In genomic region chr5:75951158-75951557, GRCh38 we compare ENCODE assay signal across 19 cellular contexts.
"Had no signal": no experiment of that assay in that cellular context is flagged by ENCODE, and none has a peak within 500 bp of the region (broad histone marks: within the 10 kb centered on the region; RNA-seq: fewer than 3 reads in every experiment).

No MANE protein-coding gene starts in this region.

- H3K27ac Mint-ChIP-seq: activated B cell treated with CpG ODN at 0.5 μM for 24 hours; activated CD4-positive, alpha-beta T cell treated with anti-CD3 and anti-CD28 coated beads, Interleukin-2, amount 10 ng/mL, durations not matched to agents 24 days and 14 days; activated naive CD4-positive, alpha-beta T cell treated with anti-CD3 and anti-CD28 coated beads, Interleukin-2, amount 50 U/mL, for 72 hours; activated T-cell treated with anti-CD3 and anti-CD28 coated beads, Interleukin-2, amount 50 U/mL, for 72 hours; dendritic cell treated with granulocyte-macrophage colony-stimulating factor and Interleukin-4, amounts not matched to agents 40 ng/mL and 50 ng/mL, for 4 days; effector memory CD8-positive, alpha-beta T cell; nephron had no signal

- H3K9me3 ChIP-seq: gastrocnemius medialis, right atrium auricular region, uterus had no signal

- H3K9me3 Mint-ChIP-seq: activated CD4-positive, alpha-beta T cell treated with anti-CD3 and anti-CD28 coated beads, Interleukin-2, amount 10 ng/mL, durations not matched to agents 24 days and 14 days had no signal

- H3K4me3 Mint-ChIP-seq: activated B cell treated with CpG ODN at 0.5 μM for 24 hours; activated CD4-positive, alpha-beta T cell treated with anti-CD3 and anti-CD28 coated beads, Interleukin-2, amount 10 ng/mL, durations not matched to agents 24 days and 14 days; activated T-cell treated with anti-CD3 and anti-CD28 coated beads, Interleukin-2, amount 50 U/mL, for 72 hours; central memory CD8-positive, alpha-beta T cell; dendritic cell treated with granulocyte-macrophage colony-stimulating factor and Interleukin-4, amounts not matched to agents 40 ng/mL and 50 ng/mL, for 4 days; effector memory CD8-positive, alpha-beta T cell; nephron had no signal

- H3K36me3 Mint-ChIP-seq: activated naive CD4-positive, alpha-beta T cell treated with anti-CD3 and anti-CD28 coated beads, Interleukin-2, amount 50 U/mL, for 72 hours had no signal

- H3K27me3 Mint-ChIP-seq: activated B cell treated with CpG ODN at 0.5 μM for 24 hours; activated CD4-positive, alpha-beta T cell treated with anti-CD3 and anti-CD28 coated beads, Interleukin-2, amount 10 ng/mL, durations not matched to agents 24 days and 14 days; dendritic cell treated with granulocyte-macrophage colony-stimulating factor and Interleukin-4, amounts not matched to agents 40 ng/mL and 50 ng/mL, for 4 days had no signal

- H3K4me3 ChIP-seq: gastrocnemius medialis, right atrium auricular region, tibial nerve, uterus had no signal

- DNase-seq: activated B cell treated with CpG ODN at 0.5 μM for 24 hours; activated CD4-positive, alpha-beta T cell treated with anti-CD3 and anti-CD28 coated beads, Interleukin-2, amount 10 ng/mL, durations not matched to agents 24 days and 14 days; activated CD8-positive, alpha-beta memory T cell treated with anti-CD3 and anti-CD28 coated beads, Interleukin-2, amount 50 U/mL, for 48 hours; activated gamma-delta T cell; activated T-cell treated with anti-CD3 and anti-CD28 coated beads, Interleukin-2, amount 50 U/mL, for 72 hours; brain microvascular endothelial cell; effector memory CD8-positive, alpha-beta T cell; gastrocnemius medialis; stimulated activated CD4-positive, alpha-beta T cell treated with anti-CD3 and anti-CD28 coated beads, Interleukin-15, amount 100 ng/mL, for 24 hours; stimulated activated CD4-positive, alpha-beta T cell treated with anti-CD3 and anti-CD28 coated beads, Interleukin-4, amount 100 ng/mL, for 24 hours; stimulated activated naive CD4-positive, alpha-beta T cell; uterus had no signal

- H3K27me3 ChIP-seq: brain microvascular endothelial cell, gastrocnemius medialis, right atrium auricular region, tibial nerve, uterus had no signal

- H3K36me3 ChIP-seq: brain microvascular endothelial cell, gastrocnemius medialis, right atrium auricular region, tibial nerve, uterus had no signal

- H3K4me1 Mint-ChIP-seq: activated B cell treated with CpG ODN at 0.5 μM for 24 hours; activated CD4-positive, alpha-beta T cell treated with anti-CD3 and anti-CD28 coated beads, Interleukin-2, amount 10 ng/mL, durations not matched to agents 24 days and 14 days; central memory CD8-positive, alpha-beta T cell; nephron had no signal

- H3K27ac ChIP-seq: brain microvascular endothelial cell, epithelial cell of prostate, gastrocnemius medialis, right atrium auricular region, tibial nerve, uterus had no signal

- H3K4me1 ChIP-seq: gastrocnemius medialis, right atrium auricular region, uterus had no signal
